In the genomic region with DNA sequence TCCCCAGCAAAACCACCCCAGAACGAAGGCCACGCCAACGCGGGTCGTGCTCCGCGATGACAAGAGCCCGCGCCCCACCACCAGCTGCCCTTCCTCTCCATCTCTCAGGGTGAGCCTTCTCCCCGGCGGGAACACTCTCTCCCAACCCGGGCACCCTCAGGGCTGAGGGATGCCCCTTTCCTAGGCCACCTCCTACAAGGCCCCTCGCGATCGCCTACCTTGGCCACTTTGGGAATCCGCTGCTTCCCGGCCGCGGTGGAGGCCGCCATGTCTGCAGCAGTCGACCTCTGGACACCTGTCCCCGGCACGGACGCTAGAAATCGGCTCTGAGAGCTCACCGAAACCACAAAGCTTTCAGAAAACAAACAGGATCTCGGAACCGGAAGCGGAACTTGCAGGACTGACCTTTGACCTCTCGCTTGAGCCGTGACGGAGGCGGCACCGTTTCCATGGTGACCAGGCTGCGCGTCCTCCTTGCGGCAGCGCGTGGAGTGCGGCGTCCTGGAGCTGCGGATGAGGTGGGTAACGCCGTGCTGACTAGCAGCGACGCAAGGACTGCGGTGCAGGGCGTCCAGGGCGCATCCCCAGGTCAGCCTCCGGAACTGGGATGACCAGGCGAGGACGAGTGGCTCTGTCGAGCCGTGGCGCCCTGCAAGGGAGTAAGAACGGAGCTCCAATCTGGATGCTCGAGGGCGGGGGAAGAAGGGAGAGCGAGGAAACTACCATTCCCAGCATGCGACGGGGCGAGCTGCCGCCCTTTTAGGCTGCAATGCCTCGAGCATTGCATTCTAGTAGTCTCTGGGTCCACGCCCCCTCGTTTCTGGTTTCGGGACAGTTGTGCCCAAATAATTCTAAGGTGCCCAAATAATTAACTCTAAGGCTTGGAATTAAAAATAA, we compare ENCODE assay signal across 8 cellular contexts. TPM values are rescaled to one million over a fixed set of nuclear protein-coding genes. Genes with fewer than 3 reads are reported as not detected.
DNase-seq lines count a peak whose midpoint lies in the region; ATAC-seq, FAIRE-seq and TF ChIP-seq lines count a peak whose summit lies in the region.

Gene CFAP61, plus strand, starts transcription at position 459 of the 897 bp plus-strand sequence. CDS start 4,122 bp downstream, outside the sequence.
Gene CRNKL1, minus strand, starts transcription at position 393 of the 897 bp plus-strand sequence. Its CDS starts 124 bp downstream, at position 269.

- peaks cover 2% of the 10 kb centered on the region; the same call in 1 of the 2 replicates for H3K27me3 ChIP-seq in BJ (ENCODE audit: control insufficient read depth, insufficient read depth, low read length)

- POLR2A ChIA-PET in BJ (lab: Charles Lee) = interaction anchor here (0.9 kb wide), 1 partner anchor 14 kb away, joined by 3 read pairs; no protein-coding TSS in a partner anchor

- FAIRE-seq in colon (lab: Jason Lieb, UNC) = peak; percentile 47

- no peak for TF ChIP-seq CTCF in BJ (IDR thresholded peaks at IDR 0.05; ENCODE audit: insufficient read depth, low read depth, low read length)

- CTCF ChIA-PET in BJ (lab: Yijun Ruan, JAX) = interaction anchor here (0.6 to 2.3 kb wide), 10 partner anchors 13 to 561 kb away, joined by 3 to 4 read pairs (median 3); partner anchors contain the start of gene NAA20

- DNase-seq in BJ (ENCODE audit: low read depth) (peak; percentile 66), GM19240 (ENCODE audit: insufficient read length, low spot score) (peak; percentile 80), NCI-H524 (lab: John Stamatoyannopoulos, UW) (peak; percentile 94 to 98), kidney glomerular epithelial cell (lab: John Stamatoyannopoulos, UW) (peak; percentile 95)
- DNase-seq in activated CD4-positive, alpha-beta T cell treated with anti-CD3 and anti-CD28 coated beads for 48 hours = peak; percentile 98
- DNase-seq in stimulated activated CD4-positive, alpha-beta T cell treated with anti-CD3 and anti-CD28 coated beads, Interleukin-15, amount 100 ng/mL, for 48 hours (ENCODE audit: low read depth in 2 of 2) = peak; percentile 95

- peak within 1 kb of the TSS; percentile 81 for H3K4me3 ChIP-seq in BJ (ENCODE audit: low read depth, low read length)

- ATAC-seq in HG03457 (IDR thresholded peaks at IDR 0.05; ENCODE audit: unreplicated experiment) = peak; percentile 87

- peaks cover 3% of the 10 kb centered on the region for H3K36me3 ChIP-seq in BJ (ENCODE audit: control insufficient read depth, insufficient read depth, low read length)

RNA-seq across cellular contexts. Expression of gene CFAP61, which starts in this region (rescaled TPM):
- not detected in 2 replicates for polyA plus RNA-seq in BJ (2011; rRNA removed)
- 0.38 TPM in 1 of 2 replicates, not detected in the other for polyA minus RNA-seq in BJ (2011; rRNA and poly(A)+ RNA removed)

RNA-seq across cellular contexts. Expression of gene CRNKL1, which starts in this region (rescaled TPM):
- 7.8 and 14.2 TPM in 2 replicates for polyA plus RNA-seq in BJ (2011; rRNA removed)
- polyA minus RNA-seq in BJ (2011; rRNA and poly(A)+ RNA removed) = 9.2 and 9.3 TPM in 2 replicates

Comparison
In these comparisons a context has a peak if more than half of its experiments do, and no peak if none do; other contexts are left out.
1. Peak in every context shown above with its lines: DNase-seq, ATAC-seq and H3K4me3 ChIP-seq.